ENCODE assay signal across 15 cellular contexts in the genomic region with DNA sequence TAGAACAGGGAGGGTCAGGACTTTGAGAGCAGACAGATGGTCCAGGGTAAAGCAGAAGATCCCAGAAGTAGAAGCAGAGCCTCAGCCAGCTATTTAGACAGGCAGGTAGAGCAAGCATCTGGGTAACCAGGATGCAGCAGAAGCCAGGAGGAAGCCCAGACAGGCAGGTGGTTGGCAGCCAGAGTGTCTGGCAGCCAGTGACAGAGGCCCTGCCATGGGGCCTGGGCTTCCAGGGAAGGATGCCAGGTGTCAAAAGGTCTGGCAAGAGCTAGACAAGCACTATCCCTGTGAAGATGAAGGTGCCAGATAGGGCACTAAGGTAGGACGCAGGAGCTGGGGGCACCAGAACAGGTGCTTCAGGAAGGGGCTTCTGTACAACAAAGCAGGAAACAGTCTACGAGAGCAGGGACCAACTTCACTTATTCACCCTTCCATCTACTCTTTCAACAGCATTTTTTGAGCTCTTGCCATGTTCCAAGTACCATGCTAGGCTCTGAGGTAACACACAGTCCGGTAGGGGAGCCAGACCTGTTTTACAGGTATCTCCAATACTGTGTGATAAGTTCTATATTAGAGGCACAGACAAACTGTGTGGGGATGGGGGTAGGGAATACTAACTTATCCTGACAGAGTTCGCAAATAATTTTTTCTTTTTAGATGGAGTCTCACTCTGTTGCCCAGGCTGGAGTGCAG. TPM values are rescaled to one million over a fixed set of nuclear protein-coding genes. Genes with fewer than 3 reads are reported as not detected.
A peak's percentile ranks its signal among the peaks of the same experiment; 100 is the strongest.
DNase-seq lines count a peak whose midpoint lies in the region; ATAC-seq and TF ChIP-seq lines count a peak whose summit lies in the region.
"Had no signal": no experiment of that assay in that cellular context is flagged by ENCODE, and none has a peak within 500 bp of the region (broad histone marks: within the 10 kb centered on the region; RNA-seq: fewer than 3 reads in every experiment).

No MANE protein-coding gene starts in this region.

- H3K9me3 Mint-ChIP-seq in activated naive CD4-positive, alpha-beta T cell treated with anti-CD3 and anti-CD28 coated beads, Interleukin-2, amount 10 ng/mL, durations not matched to agents 7 days and 5 days = no peaks in the 10 kb centered on the region
- H3K9me3 Mint-ChIP-seq in glutamatergic neuron (ENCODE audit: unreplicated experiment) = no peaks in the 10 kb centered on the region
- H3K9me3 Mint-ChIP-seq: activated B cell treated with CpG ODN at 0.5 μM for 24 hours had no signal

- H3K27ac Mint-ChIP-seq in activated naive CD4-positive, alpha-beta T cell treated with anti-CD3 and anti-CD28 coated beads, Interleukin-2, amount 10 ng/mL, durations not matched to agents 7 days and 5 days = peak overlapping the region; percentile 42
- H3K27ac Mint-ChIP-seq in glutamatergic neuron (ENCODE audit: unreplicated experiment) = peak overlapping the region; percentile 33
- H3K27ac Mint-ChIP-seq: activated B cell treated with CpG ODN at 0.5 μM for 24 hours had no signal

- peaks cover 5% of the 10 kb centered on the region for H3K4me1 ChIP-seq in upper lobe of right lung

- H3K36me3 Mint-ChIP-seq in activated naive CD4-positive, alpha-beta T cell treated with anti-CD3 and anti-CD28 coated beads, Interleukin-2, amount 10 ng/mL, durations not matched to agents 7 days and 5 days = peaks cover 11% of the 10 kb centered on the region
- H3K36me3 Mint-ChIP-seq in glutamatergic neuron (ENCODE audit: unreplicated experiment) = no peaks in the 10 kb centered on the region

- peak; percentile 13 for ATAC-seq in upper lobe of right lung
- no peak for ATAC-seq in left colon
- ATAC-seq: mucosa of descending colon had no signal

- no peak overlapping the region for H3K4me3 Mint-ChIP-seq in activated naive CD4-positive, alpha-beta T cell treated with anti-CD3 and anti-CD28 coated beads, Interleukin-2, amount 10 ng/mL, durations not matched to agents 7 days and 5 days
- no peak overlapping the region for H3K4me3 Mint-ChIP-seq in glutamatergic neuron (ENCODE audit: unreplicated experiment)
- H3K4me3 Mint-ChIP-seq: activated B cell treated with CpG ODN at 0.5 μM for 24 hours had no signal

- no peaks in the 10 kb centered on the region for H3K27me3 ChIP-seq in upper lobe of right lung

- H3K4me3 ChIP-seq in upper lobe of right lung = no peak overlapping the region
- H3K4me3 ChIP-seq: coronary artery, mucosa of descending colon had no signal

- H3K27me3 Mint-ChIP-seq in activated naive CD4-positive, alpha-beta T cell treated with anti-CD3 and anti-CD28 coated beads, Interleukin-2, amount 10 ng/mL, durations not matched to agents 7 days and 5 days = no peaks in the 10 kb centered on the region
- no peaks in the 10 kb centered on the region for H3K27me3 Mint-ChIP-seq in glutamatergic neuron (ENCODE audit: unreplicated experiment)
- H3K27me3 Mint-ChIP-seq: activated B cell treated with CpG ODN at 0.5 μM for 24 hours had no signal

- intact Hi-C loops in upper lobe of right lung (cut with DNase I) (no loop called here), left colon (cut with DNase I, micrococcal nuclease) (no loop called here)

- H3K27ac ChIP-seq in upper lobe of right lung = no peak overlapping the region
- H3K27ac ChIP-seq: coronary artery had no signal

- no peak for DNase-seq in activated naive CD4-positive, alpha-beta T cell treated with anti-CD3 and anti-CD28 coated beads, Interleukin-2, amount 10 ng/mL, durations not matched to agents 7 days and 5 days
- DNase-seq in activated naive CD4-positive, alpha-beta T cell treated with Interleukin-2 at 50 U/mL for 16 hours = no peak
- DNase-seq in NCI-H2196 (lab: John Stamatoyannopoulos, UW; ENCODE audit: unreplicated experiment) = peak; percentile 74
- DNase-seq in glutamatergic neuron = no peak
- no peak for DNase-seq in upper lobe of right lung
- DNase-seq in left colon = no peak
- DNase-seq in AG08396 (ENCODE audit: low spot score) = no peak
- no peak for DNase-seq in globus pallidus (ENCODE audit: low spot score)
- DNase-seq: activated B cell treated with CpG ODN at 0.5 μM for 24 hours, amygdala, mucosa of descending colon, NCI-H526 had no signal

- H3K9me3 ChIP-seq in upper lobe of right lung = no peaks in the 10 kb centered on the region
- H3K9me3 ChIP-seq: mucosa of descending colon had no signal

- H3K4me1 Mint-ChIP-seq in activated naive CD4-positive, alpha-beta T cell treated with anti-CD3 and anti-CD28 coated beads, Interleukin-2, amount 10 ng/mL, durations not matched to agents 7 days and 5 days = peaks cover 30% of the 10 kb centered on the region
- peaks cover 2% of the 10 kb centered on the region for H3K4me1 Mint-ChIP-seq in glutamatergic neuron (ENCODE audit: low read depth, unreplicated experiment)

- CTCF ChIA-PET in activated naive CD4-positive, alpha-beta T cell treated with anti-CD3 and anti-CD28 coated beads, Interleukin-2, amount 10 ng/mL, durations not matched to agents 7 days and 5 days (lab: Charles Lee) = no interaction called here

- no peaks in the 10 kb centered on the region for H3K36me3 ChIP-seq in upper lobe of right lung

- TF ChIP-seq CTCF in glutamatergic neuron (IDR thresholded peaks at IDR 0.05; ENCODE audit: partially characterized antibody, unreplicated experiment) = no peak
- no peak for TF ChIP-seq CTCF in upper lobe of right lung (IDR thresholded peaks at IDR 0.05)

RNA-seq across cellular contexts. Expression of a gene that starts 38.1 kb away (rescaled TPM):
- not detected for total RNA-seq in glutamatergic neuron (ENCODE audit: unreplicated experiment)
- total RNA-seq in upper lobe of right lung = 5.4 TPM
- 10 to 100 TPM; 67.9 to 72.6 TPM for total RNA-seq in left colon
- total RNA-seq: activated B cell treated with CpG ODN at 0.5 μM for 24 hours, subcutaneous adipose tissue had no signal

RNA-seq across cellular contexts. Expression of a gene that starts 40.3 kb away (rescaled TPM):
- 3.1 TPM for total RNA-seq in glutamatergic neuron (ENCODE audit: unreplicated experiment)
- 0.69 TPM for total RNA-seq in upper lobe of right lung
- total RNA-seq in left colon = 1 to 10 TPM in 1 of 2 donors, under 1 TPM in 1; 0.67 to 1.1 TPM
- total RNA-seq: epithelial cell of proximal tubule had no signal

Comparison
In these comparisons a context has a peak if more than half of its experiments do, and no peak if none do; other contexts are left out.
1. RNA of a gene that starts 38.1 kb away (total RNA-seq): 67.9 to 72.6 TPM in left colon; 5.4 TPM in upper lobe of right lung (single experiment) and not detected in glutamatergic neuron (single experiment); every median in the first group is over 10 times any median in the second.